In genomic region chrY:7041983-7042382, GRCh38 we compare ENCODE assay signal across 29 cellular contexts.
"Had no signal": no experiment of that assay in that cellular context is flagged by ENCODE, and none has a peak within 500 bp of the region (broad histone marks: within the 10 kb centered on the region; RNA-seq: fewer than 3 reads in every experiment).

No MANE protein-coding gene starts in this region.

- H3K27ac Mint-ChIP-seq: stimulated activated memory B cell treated with anti-CD40 and anti-IgM and Interleukin-4, amounts not matched to agents 10 μg/mL and 1 μg/mL and 100 μg/mL, for 72 hours; stimulated activated naive B cell treated with anti-CD40 and anti-IgM and Interleukin-4, amounts not matched to agents 10 μg/mL and 1 μg/mL and 100 μg/mL, for 72 hours; stimulated activated naive CD8-positive, alpha-beta T cell treated with anti-CD3 and anti-CD28 coated beads, Interleukin-15, Interleukin-2, amounts not matched to agents 100 ng/mL and 50 ng/mL, for 24 hours; type B pancreatic cell had no signal

- FAIRE-seq: urothelium cell line had no signal

- H3K4me3 ChIP-seq: stomach, suprapubic skin, testis, thoracic aorta, thyroid gland, tibial artery, tibial nerve, transverse colon, upper lobe of left lung, upper lobe of right lung, uterus, vagina had no signal

- H3K27ac ChIP-seq: stomach, suprapubic skin, testis, thoracic aorta, thyroid gland, tibial artery, tibial nerve, transverse colon, upper lobe of left lung, upper lobe of right lung, uterus, vagina had no signal

- H3K4me1 Mint-ChIP-seq: stimulated activated memory B cell treated with anti-CD40 and anti-IgM and Interleukin-4, amounts not matched to agents 10 μg/mL and 1 μg/mL and 100 μg/mL, for 72 hours; stimulated activated naive B cell treated with anti-CD40 and anti-IgM and Interleukin-4, amounts not matched to agents 10 μg/mL and 1 μg/mL and 100 μg/mL, for 72 hours; stimulated activated naive CD8-positive, alpha-beta T cell treated with anti-CD3 and anti-CD28 coated beads, Interleukin-15, amount 100 ng/mL, for 72 hours had no signal

- H3K9me3 Mint-ChIP-seq: stimulated activated effector memory CD8-positive, alpha-beta T cell treated with anti-CD3 and anti-CD28 coated beads, Interleukin-12 subunit alpha, Interleukin-12 subunit beta, amount 100 ng/mL, for 72 hours; stimulated activated memory B cell treated with anti-CD40 and anti-IgM and Interleukin-4, amounts not matched to agents 10 μg/mL and 1 μg/mL and 100 μg/mL, for 72 hours; stimulated activated naive B cell treated with anti-CD40 and anti-IgM and Interleukin-4, amounts not matched to agents 10 μg/mL and 1 μg/mL and 100 μg/mL, for 72 hours; stimulated activated naive CD8-positive, alpha-beta T cell treated with anti-CD3 and anti-CD28 coated beads, Interleukin-15, amount 100 ng/mL, for 72 hours; stimulated activated naive CD8-positive, alpha-beta T cell treated with anti-CD3 and anti-CD28 coated beads, Interleukin-15, Interleukin-2, amounts not matched to agents 100 ng/mL and 50 ng/mL, for 24 hours; type B pancreatic cell had no signal

- H3K4me3 Mint-ChIP-seq: stimulated activated effector memory CD8-positive, alpha-beta T cell treated with anti-CD3 and anti-CD28 coated beads, Interleukin-12 subunit alpha, Interleukin-12 subunit beta, amount 100 ng/mL, for 72 hours; stimulated activated memory B cell treated with anti-CD40 and anti-IgM and Interleukin-4, amounts not matched to agents 10 μg/mL and 1 μg/mL and 100 μg/mL, for 72 hours; stimulated activated naive B cell treated with anti-CD40 and anti-IgM and Interleukin-4, amounts not matched to agents 10 μg/mL and 1 μg/mL and 100 μg/mL, for 72 hours; stimulated activated naive CD8-positive, alpha-beta T cell treated with anti-CD3 and anti-CD28 coated beads, Interleukin-15, amount 100 ng/mL, for 72 hours; stimulated activated naive CD8-positive, alpha-beta T cell treated with anti-CD3 and anti-CD28 coated beads, Interleukin-15, Interleukin-2, amounts not matched to agents 100 ng/mL and 50 ng/mL, for 24 hours; type B pancreatic cell had no signal

- H3K4me1 ChIP-seq: stomach, suprapubic skin, testis, thyroid gland, tibial artery, tibial nerve, transverse colon, upper lobe of left lung, upper lobe of right lung, uterus, vagina had no signal

- H3K27me3 ChIP-seq: stomach, suprapubic skin, testis, thyroid gland, tibial artery, tibial nerve, transverse colon, upper lobe of left lung, upper lobe of right lung, uterus, vagina had no signal

- ATAC-seq: stimulated activated effector memory CD8-positive, alpha-beta T cell treated with anti-CD3 and anti-CD28 coated beads, Interleukin-12 subunit alpha, Interleukin-12 subunit beta, amount 100 ng/mL, for 72 hours; stimulated activated memory B cell treated with anti-CD40 and anti-IgM and Interleukin-4, amounts not matched to agents 10 μg/mL and 1 μg/mL and 100 μg/mL, for 72 hours; stimulated activated naive B cell treated with anti-CD40 and anti-IgM and Interleukin-4, amounts not matched to agents 10 μg/mL and 1 μg/mL and 100 μg/mL, for 72 hours; stimulated activated naive CD8-positive, alpha-beta T cell treated with anti-CD3 and anti-CD28 coated beads, Interleukin-15, amount 100 ng/mL, for 72 hours; stimulated activated naive CD8-positive, alpha-beta T cell treated with anti-CD3 and anti-CD28 coated beads, Interleukin-15, Interleukin-2, amounts not matched to agents 100 U/mL and 50 U/mL, for 24 hours; upper lobe of right lung had no signal

- H3K36me3 ChIP-seq: stomach, suprapubic skin, thoracic aorta, thyroid gland, tibial artery, tibial nerve, transverse colon, upper lobe of left lung, upper lobe of right lung, uterus, vagina had no signal

- H3K9me3 ChIP-seq: stomach, suprapubic skin, testis, thoracic aorta, thyroid gland, tibial artery, tibial nerve, transverse colon, upper lobe of left lung, upper lobe of right lung, uterus, vagina had no signal

- H3K27me3 Mint-ChIP-seq: stimulated activated memory B cell treated with anti-CD40 and anti-IgM and Interleukin-4, amounts not matched to agents 10 μg/mL and 1 μg/mL and 100 μg/mL, for 72 hours; stimulated activated naive B cell treated with anti-CD40 and anti-IgM and Interleukin-4, amounts not matched to agents 10 μg/mL and 1 μg/mL and 100 μg/mL, for 72 hours; stimulated activated naive CD8-positive, alpha-beta T cell treated with anti-CD3 and anti-CD28 coated beads, Interleukin-15, amount 100 ng/mL, for 72 hours; stimulated activated naive CD8-positive, alpha-beta T cell treated with anti-CD3 and anti-CD28 coated beads, Interleukin-15, Interleukin-2, amounts not matched to agents 100 ng/mL and 50 ng/mL, for 24 hours; type B pancreatic cell had no signal

- DNase-seq: stimulated activated CD4-positive, alpha-beta T cell treated with anti-CD3 and anti-CD28 coated beads, Interleukin-2, amount 100 ng/mL, for 48 hours; stimulated activated CD4-positive, alpha-beta T cell treated with anti-CD3 and anti-CD28 coated beads, Interleukin-4, amount 100 ng/mL, for 1 hour; stimulated activated CD4-positive, alpha-beta T cell treated with anti-CD3 and anti-CD28 coated beads, Interleukin-4, amount 100 ng/mL, for 24 hours; stimulated activated CD4-positive, alpha-beta T cell treated with anti-CD3 and anti-CD28 coated beads, Interleukin-4, amount 100 ng/mL, for 4 hours; stimulated activated CD8-positive, alpha-beta memory T cell treated with anti-CD3 and anti-CD28 coated beads, Interleukin-4, amount 100 ng/mL, for 48 hours; stimulated activated naive B cell treated with anti-CD40 and anti-IgM and Interleukin-4, amounts not matched to agents 10 μg/mL and 1 μg/mL and 100 μg/mL, for 72 hours; stimulated activated naive CD4-positive, alpha-beta T cell; stimulated activated naive CD4-positive, alpha-beta T cell treated with Interleukin-2 at 50 U/mL for 16 hours; stimulated activated naive CD8-positive, alpha-beta T cell treated with anti-CD3 and anti-CD28 coated beads, Interleukin-15, amount 100 ng/mL, for 72 hours; stimulated activated naive CD8-positive, alpha-beta T cell treated with anti-CD3 and anti-CD28 coated beads, Interleukin-15, Interleukin-2, amounts not matched to agents 100 U/mL and 50 U/mL, for 24 hours; stomach; substantia nigra; testis; thyroid gland; tibial artery; transverse colon; trophoblast cell; upper lobe of left lung; upper lobe of right lung; uterus had no signal

- H3K36me3 Mint-ChIP-seq: stimulated activated effector memory CD8-positive, alpha-beta T cell treated with anti-CD3 and anti-CD28 coated beads, Interleukin-12 subunit alpha, Interleukin-12 subunit beta, amount 100 ng/mL, for 72 hours; stimulated activated memory B cell treated with anti-CD40 and anti-IgM and Interleukin-4, amounts not matched to agents 10 μg/mL and 1 μg/mL and 100 μg/mL, for 72 hours; stimulated activated naive B cell treated with anti-CD40 and anti-IgM and Interleukin-4, amounts not matched to agents 10 μg/mL and 1 μg/mL and 100 μg/mL, for 72 hours; type B pancreatic cell had no signal
